ENCODE assay signal across 16 cellular contexts in the genomic region with DNA sequence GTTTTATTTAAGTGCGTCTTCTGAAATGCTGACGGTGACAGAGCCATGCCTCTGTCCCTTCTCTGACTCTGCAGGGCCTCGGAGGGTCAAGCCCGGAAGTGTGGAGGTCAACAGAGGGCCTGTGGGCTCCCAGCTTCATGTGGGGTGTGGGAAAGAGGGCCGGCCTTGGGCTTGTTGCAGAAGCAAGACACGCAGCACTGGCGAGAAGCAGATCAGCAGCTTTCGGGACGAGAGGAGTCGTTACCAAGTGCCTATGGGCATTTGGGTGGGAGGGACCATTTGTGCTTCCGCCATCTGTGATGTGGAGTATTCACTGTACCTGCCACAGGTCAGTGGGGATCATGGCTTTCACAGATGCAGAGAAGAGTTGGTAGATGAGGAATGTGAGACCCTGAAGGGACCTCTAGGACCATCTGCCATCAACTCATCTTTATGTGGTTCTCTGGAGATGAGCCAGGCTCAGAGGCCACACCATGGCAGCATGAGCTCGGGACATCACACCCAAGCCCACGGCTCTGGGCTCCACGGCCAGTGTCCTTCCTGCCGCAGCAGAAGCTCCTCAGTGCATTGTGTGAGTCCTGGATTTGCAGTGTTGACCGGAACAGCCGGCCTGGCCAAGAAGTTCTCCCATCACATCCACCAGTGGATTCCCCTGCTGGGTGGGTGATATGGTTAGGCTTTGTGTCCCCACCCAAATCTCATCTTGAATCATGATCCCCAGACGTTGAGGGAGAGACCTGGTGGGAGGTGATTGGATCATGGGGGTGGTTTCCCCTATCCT.
DNase-seq lines count a peak whose midpoint lies in the region; ATAC-seq and TF ChIP-seq lines count a peak whose summit lies in the region.
"Had no signal": no experiment of that assay in that cellular context is flagged by ENCODE, and none has a peak within 500 bp of the region (broad histone marks: within the 10 kb centered on the region; RNA-seq: fewer than 3 reads in every experiment).

No MANE protein-coding gene starts in this region.

- DNase-seq in D341Med (ENCODE audit: low spot score) (peak; percentile 9), WERI-Rb-1 (peak; percentile 3), lower leg skin (ENCODE audit: low spot score in 2 of 2) (peak; percentile 8 to 75), spleen (peak; percentile 48), DMS153 treated with DMSO at 0.1 percent for 48 hours (lab: John Stamatoyannopoulos, UW; ENCODE audit: unreplicated experiment) (no peak), NCI-H2081 (lab: John Stamatoyannopoulos, UW) (no peak)
- DNase-seq: BE2C, DMS79, Kasumi-1, NCI-H1694, NCI-H446, NCI-H526 treated with DMSO at 0.1 percent for 48 hours, PC-3, RPMI8226, SHP77 had no signal

- TF ChIP-seq POLR2A in lower leg skin (IDR thresholded peaks at IDR 0.05) (no peak), spleen (IDR thresholded peaks at IDR 0.05) (no peak)

- ATAC-seq in HG02642 (IDR thresholded peaks at IDR 0.05; ENCODE audit: poor library complexity, unreplicated experiment): no peak
- ATAC-seq: PC-3 had no signal

- no peaks in the 10 kb centered on the region for H3K4me1 ChIP-seq in spleen
- H3K4me1 ChIP-seq: BE2C had no signal

- H3K36me3 ChIP-seq in WERI-Rb-1 (no peaks in the 10 kb centered on the region), spleen (no peaks in the 10 kb centered on the region)
- H3K36me3 ChIP-seq: BE2C had no signal

- WGBS in lower leg skin, 2 donors: 71 to 74% methylated on average over 18 of the region's 18 CpGs
- WGBS in spleen, 5 donors: 74 to 83% (median 80%) methylated on average over 18 of the region's 18 CpGs

- H3K27ac ChIP-seq in WERI-Rb-1 (no peak overlapping the region), spleen (no peak overlapping the region)

- H3K4me3 ChIP-seq in WERI-Rb-1 (ENCODE audit: low read depth, low read length) (no peak overlapping the region), lower leg skin (ENCODE audit: low read depth, poor library complexity, severe bottlenecking) (no peak overlapping the region), spleen (no peak overlapping the region)

- TF ChIP-seq CTCF in WERI-Rb-1 (IDR thresholded peaks at IDR 0.05; ENCODE audit: low read depth, low read length) (no peak), lower leg skin (IDR thresholded peaks at IDR 0.05) (no peak), spleen (IDR thresholded peaks at IDR 0.05 in 8 of 11, conservative IDR thresholded peaks at IDR 0.05 in 3 of 11) (no peak)

- H3K9me3 ChIP-seq in WERI-Rb-1 (ENCODE audit: severe bottlenecking) (peaks cover 23% of the 10 kb centered on the region), spleen (no peaks in the 10 kb centered on the region)
- H3K9me3 ChIP-seq: BE2C had no signal

- intact Hi-C loops in lower leg skin (cut with DNase I; ENCODE audit: low total_unique reads) (no loop called here), spleen (cut with DNase I; ENCODE audit: low total_unique reads) (no loop called here)

- no peaks in the 10 kb centered on the region for H3K27me3 ChIP-seq in WERI-Rb-1 (ENCODE audit: insufficient read depth, low read depth, severe bottlenecking)
- H3K27me3 ChIP-seq in spleen (replicated peaks in 1 of 7): peaks cover 0 to 13% (median 0%) of the 10 kb centered on the region in 7 donors
- H3K27me3 ChIP-seq: BE2C had no signal

Comparison
In these comparisons a context has a peak if more than half of its experiments do, and no peak if none do; other contexts are left out.
1. DNase-seq: peak in D341Med (single experiment), WERI-Rb-1 (single experiment), lower leg skin (2 of 2) and spleen (single experiment); none in DMS153 treated with DMSO at 0.1 percent for 48 hours (single experiment) and NCI-H2081 (0 of 2).